In genomic region chr1:167003711-167004110, GRCh38 we compare ENCODE assay signal across 2 cellular contexts.
TF ChIP-seq lines count a peak whose summit lies in the region.

No MANE protein-coding gene starts in this region.

TF ChIP-seq in liver, 16 proteins besides CTCF, POLR2A, EP300 and RAD21 (continued from another document):
- TF ChIP-seq FOXA2 (IDR thresholded peaks at IDR 0.05) = no peak

TF ChIP-seq in HepG2, 621 proteins besides CTCF, POLR2A, EP300 and RAD21:
- TF ChIP-seq ZNF24 (IDR thresholded peaks at IDR 0.05) = no peak
- TF ChIP-seq NR2F6 (IDR thresholded peaks at IDR 0.05) = no peak
- no peak for TF ChIP-seq NR2F6 (CRISPR knock-in tag; IDR thresholded peaks at IDR 0.05)
- TF ChIP-seq MNT (IDR thresholded peaks at IDR 0.05) = no peak
- no peak for TF ChIP-seq REPIN1 (CRISPR knock-in tag; IDR thresholded peaks at IDR 0.05; ENCODE audit: borderline replicate concordance, low read depth)
